In genomic region chr1:238293075-238293474, GRCh38 we compare ENCODE assay signal across 1 cellular context.
TF ChIP-seq lines count a peak whose summit lies in the region.

No MANE protein-coding gene starts in this region.

TF ChIP-seq in GM23338, 12 proteins besides CTCF, POLR2A, EP300 and RAD21:
- no peak for TF ChIP-seq ZNF462 (CRISPR knock-in tag; IDR thresholded peaks at IDR 0.05)
- no peak for TF ChIP-seq EZH2 (IDR thresholded peaks at IDR 0.05; ENCODE audit: low read depth, unreplicated experiment)
- no peak for TF ChIP-seq CREB1 (CRISPR knock-in tag; IDR thresholded peaks at IDR 0.05; ENCODE audit: low read depth)
- TF ChIP-seq, protein P1, sequence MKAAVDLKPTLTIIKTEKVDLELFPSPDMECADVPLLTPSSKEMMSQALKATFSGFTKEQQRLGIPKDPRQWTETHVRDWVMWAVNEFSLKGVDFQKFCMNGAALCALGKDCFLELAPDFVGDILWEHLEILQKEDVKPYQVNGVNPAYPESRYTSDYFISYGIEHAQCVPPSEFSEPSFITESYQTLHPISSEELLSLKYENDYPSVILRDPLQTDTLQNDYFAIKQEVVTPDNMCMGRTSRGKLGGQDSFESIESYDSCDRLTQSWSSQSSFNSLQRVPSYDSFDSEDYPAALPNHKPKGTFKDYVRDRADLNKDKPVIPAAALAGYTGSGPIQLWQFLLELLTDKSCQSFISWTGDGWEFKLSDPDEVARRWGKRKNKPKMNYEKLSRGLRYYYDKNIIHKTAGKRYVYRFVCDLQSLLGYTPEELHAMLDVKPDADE (IDR thresholded peaks at IDR 0.05): no peak
- no peak for TF ChIP-seq ZNF331 (CRISPR knock-in tag; IDR thresholded peaks at IDR 0.05; ENCODE audit: low read depth)
- TF ChIP-seq ZNF114 (CRISPR knock-in tag; IDR thresholded peaks at IDR 0.05): no peak
- TF ChIP-seq POLR2AphosphoS5 (IDR thresholded peaks at IDR 0.05; ENCODE audit: low read depth): no peak
- no peak for TF ChIP-seq NANOG (IDR thresholded peaks at IDR 0.05; ENCODE audit: borderline replicate concordance)
- no peak for TF ChIP-seq EZH2phosphoT487 (IDR thresholded peaks at IDR 0.05; ENCODE audit: unreplicated experiment)
- TF ChIP-seq JUNB (IDR thresholded peaks at IDR 0.05; ENCODE audit: unreplicated experiment): no peak
- TF ChIP-seq, protein P2, sequence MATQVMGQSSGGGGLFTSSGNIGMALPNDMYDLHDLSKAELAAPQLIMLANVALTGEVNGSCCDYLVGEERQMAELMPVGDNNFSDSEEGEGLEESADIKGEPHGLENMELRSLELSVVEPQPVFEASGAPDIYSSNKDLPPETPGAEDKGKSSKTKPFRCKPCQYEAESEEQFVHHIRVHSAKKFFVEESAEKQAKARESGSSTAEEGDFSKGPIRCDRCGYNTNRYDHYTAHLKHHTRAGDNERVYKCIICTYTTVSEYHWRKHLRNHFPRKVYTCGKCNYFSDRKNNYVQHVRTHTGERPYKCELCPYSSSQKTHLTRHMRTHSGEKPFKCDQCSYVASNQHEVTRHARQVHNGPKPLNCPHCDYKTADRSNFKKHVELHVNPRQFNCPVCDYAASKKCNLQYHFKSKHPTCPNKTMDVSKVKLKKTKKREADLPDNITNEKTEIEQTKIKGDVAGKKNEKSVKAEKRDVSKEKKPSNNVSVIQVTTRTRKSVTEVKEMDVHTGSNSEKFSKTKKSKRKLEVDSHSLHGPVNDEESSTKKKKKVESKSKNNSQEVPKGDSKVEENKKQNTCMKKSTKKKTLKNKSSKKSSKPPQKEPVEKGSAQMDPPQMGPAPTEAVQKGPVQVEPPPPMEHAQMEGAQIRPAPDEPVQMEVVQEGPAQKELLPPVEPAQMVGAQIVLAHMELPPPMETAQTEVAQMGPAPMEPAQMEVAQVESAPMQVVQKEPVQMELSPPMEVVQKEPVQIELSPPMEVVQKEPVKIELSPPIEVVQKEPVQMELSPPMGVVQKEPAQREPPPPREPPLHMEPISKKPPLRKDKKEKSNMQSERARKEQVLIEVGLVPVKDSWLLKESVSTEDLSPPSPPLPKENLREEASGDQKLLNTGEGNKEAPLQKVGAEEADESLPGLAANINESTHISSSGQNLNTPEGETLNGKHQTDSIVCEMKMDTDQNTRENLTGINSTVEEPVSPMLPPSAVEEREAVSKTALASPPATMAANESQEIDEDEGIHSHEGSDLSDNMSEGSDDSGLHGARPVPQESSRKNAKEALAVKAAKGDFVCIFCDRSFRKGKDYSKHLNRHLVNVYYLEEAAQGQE (IDR thresholded peaks at IDR 0.05; ENCODE audit: unreplicated experiment): no peak
- no peak for TF ChIP-seq STAT1 (IDR thresholded peaks at IDR 0.05; ENCODE audit: unreplicated experiment)
